In genomic region chr14:74491952-74492351, GRCh38 we compare ENCODE assay signal across 8 cellular contexts. TPM values are rescaled to one million over a fixed set of nuclear protein-coding genes. Genes with fewer than 3 reads are reported as not detected.
DNase-seq lines count a peak whose midpoint lies in the region; ATAC-seq and TF ChIP-seq lines count a peak whose summit lies in the region.

No MANE protein-coding gene starts in this region.

- no TSS peak for BruUV-seq in MCF 10A (replicated peaks; lab: Mats Ljungman, UMichigan)

- TF ChIP-seq CTCF in MCF 10A (IDR thresholded peaks at IDR 0.05; ENCODE audit: unreplicated experiment), result peak; percentile 34

- peaks cover 34% of the 10 kb centered on the region for H3K4me1 Mint-ChIP-seq in MCF 10A (ENCODE audit: insufficient read depth, unreplicated experiment)

- H3K4me3 Mint-ChIP-seq in MCF 10A (ENCODE audit: unreplicated experiment), result no peak overlapping the region

- intact Hi-C loops in MCF 10A (cut with micrococcal nuclease), result loop anchor here (1.0 to 5.0 kb wide), 2 partner anchors 80 to 130 kb away; no protein-coding TSS in a partner anchor

- no peaks in the 10 kb centered on the region for H3K9me3 Mint-ChIP-seq in MCF 10A (ENCODE audit: unreplicated experiment)

- ATAC-seq in GM18517 (IDR thresholded peaks at IDR 0.05; ENCODE audit: unreplicated experiment), result no peak
- no peak for ATAC-seq in GM19463 (IDR thresholded peaks at IDR 0.05; ENCODE audit: unreplicated experiment)

- H3K27ac Mint-ChIP-seq in MCF 10A (ENCODE audit: low read depth, unreplicated experiment), result no peak overlapping the region

- no peaks in the 10 kb centered on the region for H3K27me3 Mint-ChIP-seq in MCF 10A (ENCODE audit: insufficient read depth, unreplicated experiment)

- peak; percentile 57 for DNase-seq in COLO829 (ENCODE audit: low spot score)
- peak; percentile 32 for DNase-seq in KG1 (lab: John Stamatoyannopoulos, UW)
- DNase-seq in MCF 10A (ENCODE audit: unreplicated experiment), result peak; percentile 64
- DNase-seq in lung microvascular endothelial cell (ENCODE audit: low read depth in 2 of 2), result peak; percentile 12 to 38
- DNase-seq in effector CD4-positive, alpha-beta T cell, result no peak
- DNase-seq in amniotic stem cell (lab: John Stamatoyannopoulos, UW), result no peak

- peaks cover 18% of the 10 kb centered on the region for H3K36me3 Mint-ChIP-seq in MCF 10A (ENCODE audit: insufficient read depth, unreplicated experiment)

- POLR2A ChIA-PET in MCF 10A (lab: Yijun Ruan, JAX), result interaction anchor here (0.7 to 9.7 kb wide), 6 partner anchors 34 to 272 kb away, joined by 3 to 162 read pairs (median 8); partner anchors contain the start of gene ABCD4

- CTCF ChIA-PET in MCF 10A (lab: Yijun Ruan, JAX), result interaction anchor here (0.6 to 2.3 kb wide), 10 partner anchors 9 to 1416 kb away, joined by 3 to 9 read pairs (median 3); no protein-coding TSS in a partner anchor

RNA-seq across cellular contexts. Expression of gene NPC2, which starts 1.2 kb away (rescaled TPM):
- 105 and 128 TPM in 2 replicates for total RNA-seq in MCF 10A (2022)
- 153 and 244 TPM in 2 replicates for total RNA-seq in lung microvascular endothelial cell

RNA-seq across cellular contexts. Expression of gene ISCA2, which starts 1.6 kb away (rescaled TPM):
- 13.9 and 21.1 TPM in 2 replicates for total RNA-seq in MCF 10A (2022)
- 8.5 and 9.2 TPM in 2 replicates for total RNA-seq in lung microvascular endothelial cell

Comparison
In these comparisons a context has a peak if more than half of its experiments do, and no peak if none do; other contexts are left out.
1. DNase-seq: peak in COLO829 (single experiment), KG1 (single experiment), MCF 10A (single experiment) and lung microvascular endothelial cell (2 of 2); none in effector CD4-positive, alpha-beta T cell (single experiment) and amniotic stem cell (single experiment).